1 cellular context compared by ENCODE assay signal in the genomic region with DNA sequence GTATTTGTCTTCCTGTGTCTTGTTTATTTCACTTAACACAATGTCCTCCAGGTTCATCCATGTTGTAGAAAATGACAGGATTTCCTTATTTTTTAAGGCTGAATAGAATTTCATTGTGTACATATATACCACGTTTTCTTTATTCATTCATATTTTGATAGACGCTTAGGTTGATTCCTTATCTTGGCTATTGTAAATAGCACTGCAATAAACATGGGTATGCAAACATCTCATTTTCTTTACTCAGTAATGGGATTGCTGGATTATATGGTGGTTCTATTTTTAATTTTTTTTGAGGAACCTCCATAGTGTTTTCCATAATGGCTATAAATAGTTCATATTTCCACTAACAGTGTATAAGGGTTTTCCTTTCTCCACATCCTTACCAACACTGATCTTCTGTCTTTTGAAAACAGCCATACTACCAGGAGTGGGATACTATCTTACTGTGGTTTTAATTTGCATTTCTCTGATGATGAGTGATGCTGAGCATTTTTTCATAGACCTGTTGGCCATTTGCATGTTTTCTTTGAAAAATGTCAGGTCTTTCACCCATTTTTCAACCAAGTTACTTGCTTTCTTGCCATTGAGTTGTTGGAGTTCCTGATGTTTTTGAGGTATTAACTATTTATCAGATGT.
TF ChIP-seq lines count a peak whose summit lies in the region.

No MANE protein-coding gene starts in this region.

TF ChIP-seq in A549, 52 proteins besides CTCF, POLR2A, EP300 and RAD21:
- TF ChIP-seq, protein P1, sequence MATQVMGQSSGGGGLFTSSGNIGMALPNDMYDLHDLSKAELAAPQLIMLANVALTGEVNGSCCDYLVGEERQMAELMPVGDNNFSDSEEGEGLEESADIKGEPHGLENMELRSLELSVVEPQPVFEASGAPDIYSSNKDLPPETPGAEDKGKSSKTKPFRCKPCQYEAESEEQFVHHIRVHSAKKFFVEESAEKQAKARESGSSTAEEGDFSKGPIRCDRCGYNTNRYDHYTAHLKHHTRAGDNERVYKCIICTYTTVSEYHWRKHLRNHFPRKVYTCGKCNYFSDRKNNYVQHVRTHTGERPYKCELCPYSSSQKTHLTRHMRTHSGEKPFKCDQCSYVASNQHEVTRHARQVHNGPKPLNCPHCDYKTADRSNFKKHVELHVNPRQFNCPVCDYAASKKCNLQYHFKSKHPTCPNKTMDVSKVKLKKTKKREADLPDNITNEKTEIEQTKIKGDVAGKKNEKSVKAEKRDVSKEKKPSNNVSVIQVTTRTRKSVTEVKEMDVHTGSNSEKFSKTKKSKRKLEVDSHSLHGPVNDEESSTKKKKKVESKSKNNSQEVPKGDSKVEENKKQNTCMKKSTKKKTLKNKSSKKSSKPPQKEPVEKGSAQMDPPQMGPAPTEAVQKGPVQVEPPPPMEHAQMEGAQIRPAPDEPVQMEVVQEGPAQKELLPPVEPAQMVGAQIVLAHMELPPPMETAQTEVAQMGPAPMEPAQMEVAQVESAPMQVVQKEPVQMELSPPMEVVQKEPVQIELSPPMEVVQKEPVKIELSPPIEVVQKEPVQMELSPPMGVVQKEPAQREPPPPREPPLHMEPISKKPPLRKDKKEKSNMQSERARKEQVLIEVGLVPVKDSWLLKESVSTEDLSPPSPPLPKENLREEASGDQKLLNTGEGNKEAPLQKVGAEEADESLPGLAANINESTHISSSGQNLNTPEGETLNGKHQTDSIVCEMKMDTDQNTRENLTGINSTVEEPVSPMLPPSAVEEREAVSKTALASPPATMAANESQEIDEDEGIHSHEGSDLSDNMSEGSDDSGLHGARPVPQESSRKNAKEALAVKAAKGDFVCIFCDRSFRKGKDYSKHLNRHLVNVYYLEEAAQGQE (IDR thresholded peaks at IDR 0.05) = no peak
- TF ChIP-seq, protein P2, sequence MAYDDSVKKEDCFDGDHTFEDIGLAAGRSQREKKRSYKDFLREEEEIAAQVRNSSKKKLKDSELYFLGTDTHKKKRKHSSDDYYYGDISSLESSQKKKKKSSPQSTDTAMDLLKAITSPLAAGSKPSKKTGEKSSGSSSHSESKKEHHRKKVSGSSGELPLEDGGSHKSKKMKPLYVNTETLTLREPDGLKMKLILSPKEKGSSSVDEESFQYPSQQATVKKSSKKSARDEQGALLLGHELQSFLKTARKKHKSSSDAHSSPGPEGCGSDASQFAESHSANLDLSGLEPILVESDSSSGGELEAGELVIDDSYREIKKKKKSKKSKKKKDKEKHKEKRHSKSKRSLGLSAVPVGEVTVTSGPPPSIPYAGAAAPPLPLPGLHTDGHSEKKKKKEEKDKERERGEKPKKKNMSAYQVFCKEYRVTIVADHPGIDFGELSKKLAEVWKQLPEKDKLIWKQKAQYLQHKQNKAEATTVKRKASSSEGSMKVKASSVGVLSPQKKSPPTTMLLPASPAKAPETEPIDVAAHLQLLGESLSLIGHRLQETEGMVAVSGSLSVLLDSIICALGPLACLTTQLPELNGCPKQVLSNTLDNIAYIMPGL (CRISPR knock-in tag; IDR thresholded peaks at IDR 0.05; ENCODE audit: borderline replicate concordance) = no peak
- TF ChIP-seq, protein P3, sequence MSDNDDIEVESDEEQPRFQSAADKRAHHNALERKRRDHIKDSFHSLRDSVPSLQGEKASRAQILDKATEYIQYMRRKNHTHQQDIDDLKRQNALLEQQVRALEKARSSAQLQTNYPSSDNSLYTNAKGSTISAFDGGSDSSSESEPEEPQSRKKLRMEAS (IDR thresholded peaks at IDR 0.05) = no peak
- TF ChIP-seq HOXB5 (CRISPR knock-in tag; IDR thresholded peaks at IDR 0.05) (no peak), FOSB (CRISPR knock-in tag; IDR thresholded peaks at IDR 0.05) (no peak), NR3C1 (IDR thresholded peaks at IDR 0.05) (no peak), TFCP2L1 (CRISPR knock-in tag; IDR thresholded peaks at IDR 0.05) (no peak), CHD4 (IDR thresholded peaks at IDR 0.05; ENCODE audit: borderline replicate concordance) (no peak), EHF (CRISPR knock-in tag; IDR thresholded peaks at IDR 0.05) (no peak), TP53 (CRISPR knock-in tag; IDR thresholded peaks at IDR 0.05) (no peak), CBX8 (IDR thresholded peaks at IDR 0.05) (no peak), RARB (CRISPR knock-in tag; IDR thresholded peaks at IDR 0.05) (no peak), SREBF2 (IDR thresholded peaks at IDR 0.05) (no peak), HOXA7 (CRISPR knock-in tag; IDR thresholded peaks at IDR 0.05) (no peak), ZSCAN20 (CRISPR knock-in tag; IDR thresholded peaks at IDR 0.05) (no peak), HDAC2 (IDR thresholded peaks at IDR 0.05) (no peak), RCOR1 (IDR thresholded peaks at IDR 0.05; ENCODE audit: low read depth, low read length) (no peak)
- TF ChIP-seq, protein P4, sequence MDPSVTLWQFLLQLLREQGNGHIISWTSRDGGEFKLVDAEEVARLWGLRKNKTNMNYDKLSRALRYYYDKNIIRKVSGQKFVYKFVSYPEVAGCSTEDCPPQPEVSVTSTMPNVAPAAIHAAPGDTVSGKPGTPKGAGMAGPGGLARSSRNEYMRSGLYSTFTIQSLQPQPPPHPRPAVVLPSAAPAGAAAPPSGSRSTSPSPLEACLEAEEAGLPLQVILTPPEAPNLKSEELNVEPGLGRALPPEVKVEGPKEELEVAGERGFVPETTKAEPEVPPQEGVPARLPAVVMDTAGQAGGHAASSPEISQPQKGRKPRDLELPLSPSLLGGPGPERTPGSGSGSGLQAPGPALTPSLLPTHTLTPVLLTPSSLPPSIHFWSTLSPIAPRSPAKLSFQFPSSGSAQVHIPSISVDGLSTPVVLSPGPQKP (IDR thresholded peaks at IDR 0.05; ENCODE audit: low read depth, low read length) = no peak
